In genomic region chr7:45548917-45549316, GRCh38 we compare ENCODE assay signal across 8 cellular contexts. TPM values are rescaled to one million over a fixed set of nuclear protein-coding genes. Genes with fewer than 3 reads are reported as not detected.
DNase-seq lines count a peak whose midpoint lies in the region; ATAC-seq, FAIRE-seq and TF ChIP-seq lines count a peak whose summit lies in the region.
"Not testable (repeated sequence)": the region's sequence is repeated elsewhere in the genome, so short reads cannot be mapped to it uniquely, and the experiment has no call there.
"Had no signal": no experiment of that assay in that cellular context is flagged by ENCODE, and none has a peak within 500 bp of the region (broad histone marks: within the 10 kb centered on the region; RNA-seq: fewer than 3 reads in every experiment).

No MANE protein-coding gene starts in this region.

- H3K27ac Mint-ChIP-seq in activated CD4-positive, alpha-beta memory T cell treated with anti-CD3 and anti-CD28 coated beads for 36 hours = peak overlapping the region; percentile 33
- H3K27ac Mint-ChIP-seq in activated naive CD4-positive, alpha-beta T cell treated with anti-CD3 and anti-CD28 coated beads for 36 hours = peak overlapping the region; percentile 51

- H3K27me3 Mint-ChIP-seq in activated CD4-positive, alpha-beta memory T cell treated with anti-CD3 and anti-CD28 coated beads for 36 hours; activated naive CD4-positive, alpha-beta T cell treated with anti-CD3 and anti-CD28 coated beads for 36 hours (ENCODE audit: low read depth): not testable (repeated sequence)

- not testable (repeated sequence) for H3K4me1 Mint-ChIP-seq in activated CD4-positive, alpha-beta memory T cell treated with anti-CD3 and anti-CD28 coated beads for 36 hours (ENCODE audit: low read depth); activated naive CD4-positive, alpha-beta T cell treated with anti-CD3 and anti-CD28 coated beads for 36 hours (ENCODE audit: low read depth)

- intact Hi-C loops in activated CD4-positive, alpha-beta memory T cell treated with anti-CD3 and anti-CD28 coated beads for 36 hours (cut with micrococcal nuclease) = loop anchor here (5.0 kb wide), 1 partner anchor 352 kb away; no protein-coding TSS in a partner anchor
- intact Hi-C loops in activated naive CD4-positive, alpha-beta T cell treated with anti-CD3 and anti-CD28 coated beads for 36 hours (cut with micrococcal nuclease) = loop anchor here (10.0 kb wide), 1 partner anchor 914 kb away; no protein-coding TSS in a partner anchor

- POLR2A ChIA-PET in activated CD4-positive, alpha-beta memory T cell treated with anti-CD3 and anti-CD28 coated beads for 36 hours (lab: Charles Lee) = not testable (repeated sequence)

- DNase-seq in GM19239 (ENCODE audit: insufficient read length, low spot score); activated CD4-positive, alpha-beta memory T cell treated with anti-CD3 and anti-CD28 coated beads for 36 hours; activated naive CD4-positive, alpha-beta T cell treated with anti-CD3 and anti-CD28 coated beads for 36 hours: not testable (repeated sequence)
- peak; percentile 17 to 53 for DNase-seq in foreskin keratinocyte

- peak; percentile 48 for FAIRE-seq in GM19239 (lab: Jason Lieb, UNC)

- H3K4me1 ChIP-seq in foreskin keratinocyte = not testable (repeated sequence)

- H3K9me3 Mint-ChIP-seq in activated CD4-positive, alpha-beta memory T cell treated with anti-CD3 and anti-CD28 coated beads for 36 hours; activated naive CD4-positive, alpha-beta T cell treated with anti-CD3 and anti-CD28 coated beads for 36 hours: not testable (repeated sequence)

- H3K36me3 Mint-ChIP-seq in activated CD4-positive, alpha-beta memory T cell treated with anti-CD3 and anti-CD28 coated beads for 36 hours; activated naive CD4-positive, alpha-beta T cell treated with anti-CD3 and anti-CD28 coated beads for 36 hours (ENCODE audit: low read depth): not testable (repeated sequence)

- CTCF ChIA-PET in activated CD4-positive, alpha-beta memory T cell treated with anti-CD3 and anti-CD28 coated beads for 36 hours (lab: Charles Lee); activated naive CD4-positive, alpha-beta T cell treated with anti-CD3 and anti-CD28 coated beads for 36 hours (lab: Charles Lee): not testable (repeated sequence)

- not testable (repeated sequence) for H3K27ac ChIP-seq in foreskin keratinocyte

- H3K4me3 Mint-ChIP-seq in activated CD4-positive, alpha-beta memory T cell treated with anti-CD3 and anti-CD28 coated beads for 36 hours; activated naive CD4-positive, alpha-beta T cell treated with anti-CD3 and anti-CD28 coated beads for 36 hours: not testable (repeated sequence)

- not testable (repeated sequence) for TF ChIP-seq CTCF in foreskin keratinocyte (conservative IDR thresholded peaks at IDR 0.05)

- ATAC-seq in GM18499 (IDR thresholded peaks at IDR 0.05; ENCODE audit: insufficient read depth, unreplicated experiment) (peak; percentile 61), HG02759 (IDR thresholded peaks at IDR 0.05; ENCODE audit: unreplicated experiment) (peak; percentile 72), HG03432 (IDR thresholded peaks at IDR 0.05; ENCODE audit: unreplicated experiment) (peak; percentile 72), foreskin keratinocyte (peak; percentile 66)

- not testable (repeated sequence) for H3K27me3 ChIP-seq in foreskin keratinocyte

RNA-seq across cellular contexts. Expression of gene ADCY1, which starts 25.3 kb away (rescaled TPM):
- total RNA-seq in activated CD4-positive, alpha-beta memory T cell treated with anti-CD3 and anti-CD28 coated beads for 36 hours = under 1 TPM; 0.57 to 0.58 TPM
- under 1 TPM; 0.29 to 0.30 TPM for total RNA-seq in activated naive CD4-positive, alpha-beta T cell treated with anti-CD3 and anti-CD28 coated beads for 36 hours
- 0.56 and 0.58 TPM in 2 replicates for total RNA-seq in foreskin keratinocyte
- polyA plus RNA-seq in foreskin keratinocyte = 0.21 and 0.27 TPM in 2 replicates
- total RNA-seq: CD4-positive, alpha-beta memory T cell had no signal
